ENCODE assay signal across 17 cellular contexts in genomic region chr4:140122891-140123290, GRCh38.
"Had no signal": no experiment of that assay in that cellular context is flagged by ENCODE, and none has a peak within 500 bp of the region (broad histone marks: within the 10 kb centered on the region; RNA-seq: fewer than 3 reads in every experiment).

No MANE protein-coding gene starts in this region.

- H3K36me3 Mint-ChIP-seq: stimulated activated memory B cell treated with anti-CD40 and anti-IgM and Interleukin-4, amounts not matched to agents 10 μg/mL and 1 μg/mL and 100 μg/mL, for 72 hours had no signal

- H3K27ac ChIP-seq: breast epithelium, hepatocyte, spleen, suprapubic skin, upper lobe of left lung, WERI-Rb-1 had no signal

- H3K4me1 ChIP-seq: breast epithelium, spleen, suprapubic skin, upper lobe of left lung had no signal

- H3K27ac Mint-ChIP-seq: activated naive CD4-positive, alpha-beta T cell treated with anti-CD3 and anti-CD28 coated beads, Interleukin-2, amount 50 U/mL, for 72 hours; stimulated activated memory B cell treated with anti-CD40 and anti-IgM and Interleukin-4, amounts not matched to agents 10 μg/mL and 1 μg/mL and 100 μg/mL, for 72 hours had no signal

- H3K27me3 ChIP-seq: breast epithelium, hepatocyte, spleen, suprapubic skin, upper lobe of left lung had no signal

- H2AFZ ChIP-seq: hepatocyte had no signal

- H3K4me3 ChIP-seq: breast epithelium, hepatocyte, spleen, suprapubic skin, upper lobe of left lung had no signal

- H3K4me1 Mint-ChIP-seq: stimulated activated memory B cell treated with anti-CD40 and anti-IgM and Interleukin-4, amounts not matched to agents 10 μg/mL and 1 μg/mL and 100 μg/mL, for 72 hours had no signal

- DNase-seq: activated CD4-positive, alpha-beta T cell treated with anti-CD3 and anti-CD28 coated beads for 4 hours; activated CD8-positive, alpha-beta memory T cell treated with anti-CD3 and anti-CD28 coated beads, Interleukin-2, amount 50 U/mL, for 48 hours; aorta; dermis blood vessel endothelial cell; erythroblast; left ventricle myocardium superior; mesenchymal stem cell; spleen; stimulated activated CD4-positive, alpha-beta T cell treated with anti-CD3 and anti-CD28 coated beads, Interleukin-1b, Interleukin-23, amount 100 ng/mL, for 48 hours; WERI-Rb-1 had no signal

- H3K4me3 Mint-ChIP-seq: stimulated activated memory B cell treated with anti-CD40 and anti-IgM and Interleukin-4, amounts not matched to agents 10 μg/mL and 1 μg/mL and 100 μg/mL, for 72 hours had no signal

- H3K9me3 Mint-ChIP-seq: stimulated activated memory B cell treated with anti-CD40 and anti-IgM and Interleukin-4, amounts not matched to agents 10 μg/mL and 1 μg/mL and 100 μg/mL, for 72 hours had no signal

- H3K9me3 ChIP-seq: breast epithelium, spleen, suprapubic skin, upper lobe of left lung had no signal

- H3K4me2 ChIP-seq: hepatocyte had no signal

- H3K36me3 ChIP-seq: breast epithelium, spleen, suprapubic skin, upper lobe of left lung, WERI-Rb-1 had no signal

- ATAC-seq: activated naive CD4-positive, alpha-beta T cell treated with anti-CD3 and anti-CD28 coated beads, Interleukin-2, amount 50 U/mL, for 72 hours; left ventricle myocardium superior; sciatic nerve; stimulated activated memory B cell treated with anti-CD40 and anti-IgM and Interleukin-4, amounts not matched to agents 10 μg/mL and 1 μg/mL and 100 μg/mL, for 72 hours had no signal
